ENCODE assay signal across 22 cellular contexts in the genomic region with DNA sequence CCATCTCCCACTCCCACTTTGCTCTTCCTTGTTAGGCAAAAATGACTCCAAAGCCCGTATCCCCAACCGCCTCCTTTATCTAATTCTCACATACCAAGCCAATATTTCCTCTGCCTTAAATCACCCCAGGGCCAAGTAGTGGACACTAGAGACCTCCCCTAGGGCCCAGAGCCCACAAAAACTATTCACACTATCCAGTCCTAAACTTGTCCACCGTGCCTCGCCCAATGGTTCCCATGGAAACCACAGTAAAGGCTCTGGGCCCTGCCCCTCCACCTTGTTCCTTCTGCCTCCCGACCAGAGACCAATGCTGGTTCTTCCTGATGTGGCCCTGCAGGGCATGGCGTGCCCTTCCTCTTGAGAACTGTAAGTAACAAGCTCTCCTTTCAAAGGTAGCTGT. TPM values are rescaled to one million over a fixed set of nuclear protein-coding genes. Genes with fewer than 3 reads are reported as not detected.
DNase-seq lines count a peak whose midpoint lies in the region; ATAC-seq and TF ChIP-seq lines count a peak whose summit lies in the region.
"Had no signal": no experiment of that assay in that cellular context is flagged by ENCODE, and none has a peak within 500 bp of the region (broad histone marks: within the 10 kb centered on the region; RNA-seq: fewer than 3 reads in every experiment).

No MANE protein-coding gene starts in this region.

- no peaks in the 10 kb centered on the region for H3K9me3 ChIP-seq in esophagus muscularis mucosa
- no peaks in the 10 kb centered on the region for H3K9me3 ChIP-seq in neural progenitor cell (ENCODE audit: low read depth)
- H3K9me3 ChIP-seq: BLaER1, Caco-2 had no signal

- H2AFZ ChIP-seq in neural progenitor cell (replicated peaks) = no peak overlapping the region
- H2AFZ ChIP-seq: GM23338 had no signal

- no peaks in the 10 kb centered on the region for H3K9me3 Mint-ChIP-seq in neural progenitor cell
- H3K9me3 Mint-ChIP-seq: CD4-positive, CD25-positive, alpha-beta regulatory T cell; CD8-positive, alpha-beta T cell; GM23338 had no signal

- no peaks in the 10 kb centered on the region for H3K36me3 ChIP-seq in esophagus muscularis mucosa
- no peaks in the 10 kb centered on the region for H3K36me3 ChIP-seq in neural progenitor cell
- H3K36me3 ChIP-seq: BLaER1 had no signal

- H3K9ac ChIP-seq in neural progenitor cell = no peak overlapping the region
- H3K9ac ChIP-seq: BLaER1 had no signal

- H3K4me3 ChIP-seq in esophagus muscularis mucosa (no peak overlapping the region), neural progenitor cell (no peak overlapping the region)
- H3K4me3 ChIP-seq: BLaER1, GM23338 had no signal

- ATAC-seq in GM19463 (IDR thresholded peaks at IDR 0.05; ENCODE audit: unreplicated experiment) = no peak
- ATAC-seq: CD8-positive, alpha-beta T cell; GM23338; HCT116 had no signal

- 71% methylated on average over 6 of the region's 6 CpGs for WGBS in esophagus muscularis mucosa

- H3K27ac ChIP-seq in esophagus muscularis mucosa (replicated peaks in 1 of 4) = no peak overlapping the region
- no peak overlapping the region for H3K27ac ChIP-seq in neural progenitor cell
- H3K27ac ChIP-seq: BLaER1, C4-2B had no signal

- TF ChIP-seq POLR2A in esophagus muscularis mucosa (IDR thresholded peaks at IDR 0.05; ENCODE audit: low read depth) = no peak

- H3K4me1 ChIP-seq in esophagus muscularis mucosa (no peaks in the 10 kb centered on the region), neural progenitor cell (no peaks in the 10 kb centered on the region)
- H3K4me1 ChIP-seq: BLaER1, Caco-2 had no signal

- H3K27me3 Mint-ChIP-seq in neural progenitor cell (ENCODE audit: insufficient read depth, low read depth) = peaks cover 8% of the 10 kb centered on the region

- H3K36me3 Mint-ChIP-seq in neural progenitor cell = no peaks in the 10 kb centered on the region
- H3K36me3 Mint-ChIP-seq: CD4-positive, CD25-positive, alpha-beta regulatory T cell; CD8-positive, alpha-beta T cell had no signal

- intact Hi-C loops in esophagus muscularis mucosa (cut with DNase I) = no loop called here

- TF ChIP-seq CTCF in esophagus muscularis mucosa (IDR thresholded peaks at IDR 0.05) = no peak
- no peak for TF ChIP-seq CTCF in neural progenitor cell (IDR thresholded peaks at IDR 0.05)

- TF ChIP-seq EP300 in esophagus muscularis mucosa (IDR thresholded peaks at IDR 0.05) = no peak

- no peaks in the 10 kb centered on the region for H3K79me2 ChIP-seq in neural progenitor cell (ENCODE audit: low read depth)

- DNase-seq in OCI-M1 (lab: John Stamatoyannopoulos, UW) = peak; percentile 10
- peak; percentile 87 for DNase-seq in esophagus muscularis mucosa (ENCODE audit: extremely low spot score)
- peak; percentile 14 for DNase-seq in neural progenitor cell (ENCODE audit: low spot score)
- no peak for DNase-seq in LoVo (ENCODE audit: low spot score)
- DNase-seq in NCI-H128 (lab: John Stamatoyannopoulos, UW; ENCODE audit: unreplicated experiment) = no peak
- no peak for DNase-seq in activated gamma-delta T cell (lab: John Stamatoyannopoulos, UW)
- DNase-seq: Caco-2; CD4-positive, CD25-positive, alpha-beta regulatory T cell; CD8-positive, alpha-beta T cell; DMS153; DND-41; GDM1; H9 had no signal

- no peak overlapping the region for H3K27ac Mint-ChIP-seq in neural progenitor cell
- H3K27ac Mint-ChIP-seq: B cell; CD8-positive, alpha-beta T cell; GM23338; H9 had no signal

- H3F3A ChIP-seq in neural progenitor cell (ENCODE audit: low read depth) = no peaks in the 10 kb centered on the region

- no peaks in the 10 kb centered on the region for H4K20me1 ChIP-seq in neural progenitor cell (ENCODE audit: low read depth)
- H4K20me1 ChIP-seq: BLaER1 had no signal

- H3K4me3 Mint-ChIP-seq in neural progenitor cell = no peak overlapping the region
- H3K4me3 Mint-ChIP-seq: B cell; CD8-positive, alpha-beta T cell; GM23338; H9 had no signal

- no peaks in the 10 kb centered on the region for H3K4me1 Mint-ChIP-seq in neural progenitor cell
- H3K4me1 Mint-ChIP-seq: B cell; CD4-positive, CD25-positive, alpha-beta regulatory T cell; GM23338 had no signal

- peaks cover 0 to 23% (median 5%) of the 10 kb centered on the region in 4 donors for H3K27me3 ChIP-seq in esophagus muscularis mucosa
- no peaks in the 10 kb centered on the region for H3K27me3 ChIP-seq in neural progenitor cell
- H3K27me3 ChIP-seq: BLaER1 had no signal

- no peak overlapping the region for H3K4me2 ChIP-seq in neural progenitor cell
- H3K4me2 ChIP-seq: BLaER1, GM23338 had no signal

RNA-seq across cellular contexts. Expression of a gene that starts 11.8 kb away (rescaled TPM):
- total RNA-seq in esophagus muscularis mucosa (not detected), neural progenitor cell (ENCODE audit: low replicate concordance) (not detected in 2 replicates)
- total RNA-seq: A172; A673; B cell; Caco-2; CD4-positive, CD25-positive, alpha-beta regulatory T cell; CD8-positive, alpha-beta T cell; H4; H9 had no signal

RNA-seq across cellular contexts. Expression of a gene that starts 15.7 kb away (rescaled TPM):
- total RNA-seq in esophagus muscularis mucosa (not detected), neural progenitor cell (ENCODE audit: low replicate concordance) (not detected in 2 replicates)
- total RNA-seq: A172; A673; B cell; Caco-2; CD4-positive, CD25-positive, alpha-beta regulatory T cell; CD8-positive, alpha-beta T cell; GM23338; H4; H9 had no signal

RNA-seq across cellular contexts. Expression of a gene that starts 33.4 kb away (rescaled TPM):
- total RNA-seq in esophagus muscularis mucosa (not detected), neural progenitor cell (ENCODE audit: low replicate concordance) (not detected in 2 replicates)
- total RNA-seq: A172; A673; B cell; Caco-2; CD4-positive, CD25-positive, alpha-beta regulatory T cell; CD8-positive, alpha-beta T cell; GM23338; H4; H9 had no signal

RNA-seq across cellular contexts. Expression of a gene that starts 41.9 kb away (rescaled TPM):
- total RNA-seq in esophagus muscularis mucosa (not detected), neural progenitor cell (ENCODE audit: low replicate concordance) (not detected in 2 replicates)
- total RNA-seq: A172; A673; B cell; Caco-2; CD4-positive, CD25-positive, alpha-beta regulatory T cell; CD8-positive, alpha-beta T cell; H4 had no signal

Comparison
In these comparisons a context has a peak if more than half of its experiments do, and no peak if none do; other contexts are left out.
1. DNase-seq: peak in OCI-M1 (single experiment), esophagus muscularis mucosa (single experiment) and neural progenitor cell (single experiment); none in LoVo (single experiment), NCI-H128 (single experiment) and activated gamma-delta T cell (single experiment).